ENCODE assay signal across 16 cellular contexts in the genomic region with DNA sequence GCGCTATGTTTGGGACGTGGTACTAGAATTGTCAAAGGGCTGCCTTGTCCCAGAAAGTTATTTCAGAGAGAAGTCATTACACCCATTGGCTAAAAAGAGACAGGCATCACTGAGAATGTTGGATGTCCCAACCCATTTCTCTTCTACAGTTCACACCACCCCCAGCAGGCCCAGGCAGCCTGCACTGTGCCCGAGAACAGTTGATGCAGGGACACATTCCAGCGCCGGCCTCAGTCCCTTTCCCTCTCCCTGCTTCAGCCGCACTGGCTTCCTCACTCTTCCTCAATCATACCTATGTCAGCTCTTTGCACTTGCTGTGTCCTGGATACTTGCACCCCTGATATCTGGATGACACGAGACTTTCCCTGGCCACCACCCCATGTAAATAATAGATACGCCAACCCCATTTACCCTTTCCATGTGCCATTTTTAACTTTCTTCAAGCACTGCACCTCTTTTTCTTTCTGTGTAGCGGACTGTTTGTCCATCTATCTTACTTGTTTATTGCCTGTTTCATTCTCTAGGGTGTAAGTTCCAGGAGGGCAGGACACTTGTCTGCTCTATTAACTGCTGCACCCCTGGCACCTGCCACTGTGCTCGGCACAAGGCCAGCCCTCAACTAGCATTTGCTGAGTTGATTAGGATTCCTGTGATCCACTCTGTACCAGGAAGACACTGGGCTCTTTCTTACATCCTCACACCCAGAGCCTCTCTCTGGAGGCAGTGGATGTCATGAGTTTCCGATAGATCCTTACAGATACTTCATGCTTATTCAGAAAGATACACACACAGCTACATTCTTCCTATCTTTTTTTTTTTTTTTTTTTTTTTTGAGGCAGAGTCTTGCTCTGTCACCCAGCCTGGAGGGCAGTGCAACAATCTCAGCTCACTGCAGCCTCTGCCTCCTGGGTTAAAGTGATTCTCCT.
"Had no signal": no experiment of that assay in that cellular context is flagged by ENCODE, and none has a peak within 500 bp of the region (broad histone marks: within the 10 kb centered on the region; RNA-seq: fewer than 3 reads in every experiment).

No MANE protein-coding gene starts in this region.

- H3K4me1 ChIP-seq: heart left ventricle had no signal

- H3K27me3 ChIP-seq: heart left ventricle, transverse colon had no signal

- DNase-seq: activated B cell treated with CpG ODN at 0.5 μM for 24 hours; activated CD4-positive, alpha-beta T cell treated with anti-CD3 and anti-CD28 coated beads, Interleukin-2, amount 10 ng/mL, durations not matched to agents 24 days and 14 days; activated CD8-positive, alpha-beta memory T cell treated with anti-CD3 and anti-CD28 coated beads for 24 hours; activated naive CD8-positive, alpha-beta T cell treated with anti-CD3 and anti-CD28 coated beads for 36 hours; anterior cingulate cortex; effector memory CD4-positive, alpha-beta T cell; heart left ventricle; mammary epithelial cell; naive B cell; right cardiac atrium; stimulated activated CD4-positive, alpha-beta T cell treated with anti-CD3 and anti-CD28 coated beads, Interleukin-15, amount 100 ng/mL, for 24 hours; stimulated activated CD4-positive, alpha-beta T cell treated with anti-CD3 and anti-CD28 coated beads, Interleukin-4, amount 100 ng/mL, for 1 hour; stimulated activated naive CD4-positive, alpha-beta T cell; transverse colon had no signal

- H3K36me3 ChIP-seq: heart left ventricle, transverse colon had no signal

- H3K27ac ChIP-seq: epithelial cell of prostate, heart left ventricle, skin epidermis, transverse colon had no signal

- H3K4me3 ChIP-seq: heart left ventricle, skin epidermis, transverse colon had no signal

- H3K9me3 ChIP-seq: heart left ventricle, transverse colon had no signal
